In the genomic region with DNA sequence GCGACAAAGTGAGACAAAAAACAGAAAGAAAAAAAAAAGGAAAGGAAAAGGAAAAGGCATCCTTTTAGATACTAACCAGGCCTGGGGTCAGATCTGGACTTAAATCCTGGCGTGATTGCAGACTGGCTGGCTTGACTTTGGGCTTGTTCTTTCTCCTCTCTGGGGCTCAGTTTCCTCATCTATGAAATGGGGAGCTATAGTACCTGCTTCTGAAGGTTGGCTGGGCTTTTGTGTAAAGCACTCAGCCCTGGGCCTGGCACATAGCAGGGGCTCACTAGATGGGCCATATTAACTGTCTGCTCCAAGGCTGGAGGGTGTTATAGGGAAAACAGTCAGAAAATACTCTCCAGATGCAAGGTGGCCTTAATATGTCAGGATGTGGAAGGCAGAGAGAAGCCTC, we compare ENCODE assay signal across 25 cellular contexts. TPM values are rescaled to one million over a fixed set of nuclear protein-coding genes. Genes with fewer than 3 reads are reported as not detected.
"Had no signal": no experiment of that assay in that cellular context is flagged by ENCODE, and none has a peak within 500 bp of the region (broad histone marks: within the 10 kb centered on the region; RNA-seq: fewer than 3 reads in every experiment).

No MANE protein-coding gene starts in this region.

- H3K27ac ChIP-seq: HL-60, KMS-11, RWPE1 had no signal

- H3K4me1 Mint-ChIP-seq: T-cell had no signal

- ATAC-seq: Panc1, PC-3, T-cell had no signal

- DNase-seq: IMR-90; Kasumi-1; MM.1S; NCI-H1092 treated with DMSO at 0.1 percent for 48 hours; NCI-H1436; NCI-H187; NCI-H2029; NCI-H2081 treated with DMSO at 0.1 percent for 48 hours; NCI-H2171; NCI-H226; NCI-H446; NCI-H524 treated with DMSO at 0.1 percent for 48 hours; NCI-H748 treated with DMSO at 0.1 percent for 48 hours; NK-92 treated with Interleukin-12 subunit alpha and Interleukin-12 subunit beta, amount 100 ng/mL, for 24 hours; PC-3; SW 1271; T-cell had no signal

- H3K4me3 Mint-ChIP-seq: T-cell had no signal

- H3K36me3 Mint-ChIP-seq: T-cell had no signal

- H3K9me3 Mint-ChIP-seq: T-cell had no signal

- H3K9ac ChIP-seq: KMS-11, SK-N-SH had no signal

- H3K4me2 ChIP-seq: KMS-11, SK-N-SH had no signal

- H3K9me3 ChIP-seq: SK-N-SH had no signal

- H3K9me2 ChIP-seq: SK-N-SH had no signal

- H3K27ac Mint-ChIP-seq: T-cell had no signal

RNA-seq across cellular contexts. Expression of a gene that starts 1.2 kb away (rescaled TPM):
- total RNA-seq: IMR-90, M059J, OCI-LY7, PC-3, SK-MEL-5, T-cell had no signal
- polyA plus RNA-seq: IMR-90, SK-N-SH had no signal

RNA-seq across cellular contexts. Expression of a gene that starts 19.8 kb away (rescaled TPM):
- total RNA-seq: IMR-90, M059J, OCI-LY7, PC-3 had no signal
- polyA plus RNA-seq: IMR-90, SK-N-SH had no signal
